Comparison of ENCODE assay signal across 8 cellular contexts in the genomic region with DNA sequence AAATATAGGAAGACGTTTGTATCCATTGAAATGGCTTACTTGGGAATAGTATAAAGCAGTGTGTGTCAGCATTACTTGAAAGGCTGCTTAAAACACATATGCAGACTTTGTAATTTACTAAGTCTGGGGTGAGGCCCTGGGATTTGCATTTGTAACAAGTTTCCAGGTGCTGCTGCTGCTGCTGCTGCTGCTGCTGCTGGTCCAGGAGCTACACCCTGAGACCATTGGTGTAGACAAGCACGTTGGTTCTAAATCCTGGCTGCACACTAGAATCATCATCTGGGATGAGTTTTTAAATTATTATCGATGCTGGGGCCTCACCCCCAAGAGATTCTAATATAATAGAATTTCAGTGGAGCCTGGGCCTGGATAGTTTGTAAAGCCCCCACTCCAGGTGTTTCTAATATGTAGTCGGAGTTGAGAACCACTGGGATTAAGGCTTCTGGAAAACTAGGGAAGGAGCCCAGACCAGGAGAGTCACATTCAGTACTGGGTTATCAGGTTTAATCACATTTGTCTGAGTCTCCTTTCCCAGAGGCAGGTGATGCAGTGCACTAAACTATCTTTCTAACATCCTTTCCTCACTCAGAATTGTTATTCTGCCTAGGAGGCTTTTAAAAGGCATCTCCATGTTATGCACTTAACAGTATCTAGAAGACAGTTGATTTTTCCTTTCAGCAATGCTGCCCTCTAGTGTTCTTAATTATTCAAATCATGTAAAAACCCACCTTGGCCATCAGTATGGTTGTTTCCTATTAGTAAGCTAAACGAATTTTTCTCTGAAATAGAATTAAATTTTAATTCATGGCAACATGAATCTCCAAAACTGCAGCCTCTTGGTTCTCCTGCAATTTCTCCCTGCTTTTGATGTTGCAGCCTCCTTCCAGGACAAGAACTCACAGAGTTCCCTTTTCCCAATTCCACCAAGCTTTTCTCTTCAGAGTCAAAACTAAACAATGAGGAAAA. TPM values are rescaled to one million over a fixed set of nuclear protein-coding genes. Genes with fewer than 3 reads are reported as not detected.
DNase-seq lines count a peak whose midpoint lies in the region; ATAC-seq and TF ChIP-seq lines count a peak whose summit lies in the region.

No MANE protein-coding gene starts in this region.

- TF ChIP-seq CTCF in C4-2B (conservative IDR thresholded peaks at IDR 0.05) (peak; percentile 84), smooth muscle cell (IDR thresholded peaks at IDR 0.05; ENCODE audit: borderline replicate concordance, insufficient read depth, poor library complexity, severe bottlenecking) (peak; percentile 68)

- no peak overlapping the region for H3K4me2 ChIP-seq in smooth muscle cell

- H3K4me1 ChIP-seq in right cardiac atrium (ENCODE audit: control insufficient read depth, insufficient read depth, low read length) (no peaks in the 10 kb centered on the region), smooth muscle cell (ENCODE audit: low read depth) (no peaks in the 10 kb centered on the region)

- H3K4me3 ChIP-seq in right cardiac atrium (ENCODE audit: low read length) (no peak overlapping the region), smooth muscle cell (no peak overlapping the region)

- intact Hi-C loops in right cardiac atrium (cut with DNase I), result loop anchor here (5.0 kb wide), 1 partner anchor 357 kb away; no protein-coding TSS in a partner anchor

- 58% methylated on average over 5 of the region's 5 CpGs for WGBS in right cardiac atrium
- 66% methylated on average over 5 of the region's 5 CpGs for WGBS in smooth muscle cell (ENCODE audit: low lambda C conversion rate)

- ATAC-seq in GM18861 (IDR thresholded peaks at IDR 0.05; ENCODE audit: unreplicated experiment), result peak; percentile 80
- ATAC-seq in HG03135 (IDR thresholded peaks at IDR 0.05; ENCODE audit: unreplicated experiment), result peak; percentile 73
- ATAC-seq in right cardiac atrium, result peak; percentile 57 to 67

- no peak overlapping the region for H2AFZ ChIP-seq in smooth muscle cell (ENCODE audit: low read depth)

- no peak overlapping the region for H3K9ac ChIP-seq in smooth muscle cell (ENCODE audit: low read depth)

- H3K9me3 ChIP-seq in right cardiac atrium (ENCODE audit: control insufficient read depth, low read length), result no peaks in the 10 kb centered on the region
- no peaks in the 10 kb centered on the region for H3K9me3 ChIP-seq in smooth muscle cell (replicated peaks; ENCODE audit: low read depth)

- H4K20me1 ChIP-seq in smooth muscle cell (ENCODE audit: low read depth), result no peaks in the 10 kb centered on the region

- peak; percentile 62 for DNase-seq in NCI-H2196 treated with DMSO at 0.1 percent for 48 hours (lab: John Stamatoyannopoulos, UW; ENCODE audit: unreplicated experiment)
- peak; percentile 55 for DNase-seq in amniotic epithelial cell (ENCODE audit: low read depth)
- no peak for DNase-seq in right cardiac atrium
- no peak for DNase-seq in smooth muscle cell (lab: John Stamatoyannopoulos, UW; ENCODE audit: unreplicated experiment)
- no peak for DNase-seq in cortex of kidney (lab: John Stamatoyannopoulos, UW)

- H3K27me3 ChIP-seq in right cardiac atrium (ENCODE audit: control insufficient read depth, insufficient read depth), result no peaks in the 10 kb centered on the region
- no peaks in the 10 kb centered on the region for H3K27me3 ChIP-seq in smooth muscle cell (ENCODE audit: low read depth)

- H3K27ac ChIP-seq in C4-2B, result no peak overlapping the region
- no peak overlapping the region for H3K27ac ChIP-seq in right cardiac atrium (ENCODE audit: low read length)
- H3K27ac ChIP-seq in smooth muscle cell (ENCODE audit: low read depth), result no peak overlapping the region

- H3K79me2 ChIP-seq in smooth muscle cell (ENCODE audit: low read depth), result no peaks in the 10 kb centered on the region

- no peaks in the 10 kb centered on the region for H3K36me3 ChIP-seq in smooth muscle cell (ENCODE audit: low read depth)

- no peaks in the 10 kb centered on the region for H3F3A ChIP-seq in smooth muscle cell (ENCODE audit: low read depth)

RNA-seq across cellular contexts. Expression of a gene that starts 45.4 kb away (rescaled TPM):
- total RNA-seq in right cardiac atrium (100 to 1,000 TPM; 139 to 171 (median 144) TPM), smooth muscle cell (325 and 386 TPM in 2 replicates)
- polyA plus RNA-seq in right cardiac atrium (82.4 TPM), smooth muscle cell (337 and 370 TPM in 2 replicates)

Comparison
In these comparisons a context has a peak if more than half of its experiments do, and no peak if none do; other contexts are left out.
1. DNase-seq: peak in NCI-H2196 treated with DMSO at 0.1 percent for 48 hours (single experiment) and amniotic epithelial cell (single experiment); none in right cardiac atrium (0 of 3), smooth muscle cell (single experiment) and cortex of kidney (single experiment).
2. Peak in every context shown above with its lines, with median percentiles within 50 percentile points of each other: ATAC-seq.